Comparison of ENCODE assay signal across 8 cellular contexts in genomic region chr5:113513384-113514262, GRCh38. TPM values are rescaled to one million over a fixed set of nuclear protein-coding genes. Genes with fewer than 3 reads are reported as not detected.
A peak's percentile ranks its signal among the peaks of the same experiment; 100 is the strongest.
DNase-seq lines count a peak whose midpoint lies in the region; ATAC-seq and TF ChIP-seq lines count a peak whose summit lies in the region.

Gene YTHDC2, plus strand, starts transcription at chr5:113513694. Its CDS starts 202 bp downstream, at chr5:113513896.

- peaks cover 8% of the 10 kb centered on the region; the same call in 1 of the 2 replicates for H3K27me3 ChIP-seq in Panc1 (ENCODE audit: control insufficient read depth, insufficient read depth, low read length)
- peaks cover 0 to under 1% (median 0%) of the 10 kb centered on the region in 4 donors for H3K27me3 ChIP-seq in esophagus muscularis mucosa

- peak; percentile 82 for DNase-seq in DMS53 treated with DMSO at 0.1 percent for 48 hours (lab: John Stamatoyannopoulos, UW; ENCODE audit: unreplicated experiment)
- peak; percentile 43 for DNase-seq in Panc1 (ENCODE audit: low read depth, low spot score)
- DNase-seq in activated T-cell treated with anti-CD3 and anti-CD28 coated beads, Interleukin-2, amount 50 U/mL, for 48 hours = peak; percentile 91 to 94
- DNase-seq in esophagus muscularis mucosa (ENCODE audit: extremely low spot score) = peak; percentile 96
- peak; percentile 89 for DNase-seq in myocyte (ENCODE audit: low read depth)
- peak; percentile 82 to 90 for DNase-seq in stimulated activated effector memory CD8-positive, alpha-beta T cell treated with anti-CD3 and anti-CD28 coated beads, Interleukin-12 subunit alpha, Interleukin-12 subunit beta, amount 100 ng/mL, for 72 hours (ENCODE audit: low spot score in 2 of 2)

- H3K9me3 Mint-ChIP-seq in stimulated activated effector memory CD8-positive, alpha-beta T cell treated with anti-CD3 and anti-CD28 coated beads, Interleukin-12 subunit alpha, Interleukin-12 subunit beta, amount 100 ng/mL, for 72 hours = no peaks in the 10 kb centered on the region

- intact Hi-C loops in Panc1 (cut with micrococcal nuclease; ENCODE audit: unreplicated experiment) = loop anchor here (5.0 to 10.0 kb wide), 2 partner anchors 176 to 519 kb away; no protein-coding TSS in a partner anchor
- intact Hi-C loops in esophagus muscularis mucosa (cut with DNase I) = loop anchor here (5.0 kb wide), 2 partner anchors 136 to 516 kb away; no protein-coding TSS in a partner anchor

- H3K9me3 ChIP-seq in Panc1 (ENCODE audit: control insufficient read depth, insufficient read depth, low read depth, low read length) (no peaks in the 10 kb centered on the region), esophagus muscularis mucosa (no peaks in the 10 kb centered on the region)

- peaks cover 25% of the 10 kb centered on the region for H3K4me1 Mint-ChIP-seq in stimulated activated effector memory CD8-positive, alpha-beta T cell treated with anti-CD3 and anti-CD28 coated beads, Interleukin-12 subunit alpha, Interleukin-12 subunit beta, amount 100 ng/mL, for 72 hours

- peak within 1 kb of the TSS; percentile 82 to 89 for H3K4me3 ChIP-seq in Panc1 (ENCODE audit: low read depth in 2 of 2, low read length in 2 of 2)
- H3K4me3 ChIP-seq in esophagus muscularis mucosa = peak within 1 kb of the TSS; percentile 74 to 88 (median 77)

- peak; percentile 46 for TF ChIP-seq CTCF in Panc1 (IDR thresholded peaks at IDR 0.05)
- peak in 1 of 3 experiments; percentile 19 for TF ChIP-seq CTCF in esophagus muscularis mucosa (IDR thresholded peaks at IDR 0.05)

- in situ Hi-C loops in Panc1 (cut with HindIII; ENCODE audit: low pct_unique_long_range_greater_than_20kb, low sequenced_read_pairs) = no loop called here

- H3K36me3 ChIP-seq in Panc1 (ENCODE audit: control insufficient read depth, insufficient read depth, low read length) (peaks cover 2% of the 10 kb centered on the region; the same call in 1 of the 2 replicates), esophagus muscularis mucosa (peaks cover 0 to 13% (median 4%) of the 10 kb centered on the region in 4 donors)

- peak; percentile 35; the same call in 1 of the 2 replicates for TF ChIP-seq RAD21 in Ishikawa (IDR thresholded peaks at IDR 0.05; ENCODE audit: low read depth)

- TF ChIP-seq POLR2A in esophagus muscularis mucosa (IDR thresholded peaks at IDR 0.05; ENCODE audit: low read depth) = peak; percentile 24

- POLR2A ChIA-PET in Panc1 (lab: Charles Lee) = interaction anchor here (0.6 kb wide), 1 partner anchor 129 kb away, joined by 3 read pairs; no protein-coding TSS in a partner anchor

- peak within 1 kb of the TSS; percentile 78 for H3K4me3 Mint-ChIP-seq in stimulated activated effector memory CD8-positive, alpha-beta T cell treated with anti-CD3 and anti-CD28 coated beads, Interleukin-12 subunit alpha, Interleukin-12 subunit beta, amount 100 ng/mL, for 72 hours

- no TSS peak for BruUV-seq in Panc1 (replicated peaks; lab: Mats Ljungman, UMichigan)

- TF ChIP-seq EP300 in Ishikawa (IDR thresholded peaks at IDR 0.05; ENCODE audit: borderline replicate concordance) (no peak), esophagus muscularis mucosa (IDR thresholded peaks at IDR 0.05) (no peak)

- H3K27ac Mint-ChIP-seq in stimulated activated effector memory CD8-positive, alpha-beta T cell treated with anti-CD3 and anti-CD28 coated beads, Interleukin-12 subunit alpha, Interleukin-12 subunit beta, amount 100 ng/mL, for 72 hours = peak within 1 kb of the TSS; percentile 87

- ATAC-seq in GM21576 (IDR thresholded peaks at IDR 0.05; ENCODE audit: unreplicated experiment) (peak; percentile 98), Panc1 (peak; percentile 99)
- ATAC-seq in stimulated activated effector memory CD8-positive, alpha-beta T cell treated with anti-CD3 and anti-CD28 coated beads, Interleukin-12 subunit alpha, Interleukin-12 subunit beta, amount 100 ng/mL, for 72 hours = peak; percentile 98

- WGBS in esophagus muscularis mucosa = under 1% methylated on average over 15 of the region's 69 CpGs

- H3K36me3 Mint-ChIP-seq in stimulated activated effector memory CD8-positive, alpha-beta T cell treated with anti-CD3 and anti-CD28 coated beads, Interleukin-12 subunit alpha, Interleukin-12 subunit beta, amount 100 ng/mL, for 72 hours = peaks cover 20% of the 10 kb centered on the region

- H3K27ac ChIP-seq in Panc1 (ENCODE audit: low read length) = peak within 1 kb of the TSS; percentile 89
- peak within 1 kb of the TSS; percentile 92 to 95 (median 94) for H3K27ac ChIP-seq in esophagus muscularis mucosa (replicated peaks in 1 of 4)

- CTCF ChIA-PET in Panc1 (lab: Charles Lee) = interaction anchor here (0.6 kb wide), 1 partner anchor 54 kb away, joined by 4 read pairs; no protein-coding TSS in a partner anchor

- H3K4me1 ChIP-seq in Panc1 (ENCODE audit: control insufficient read depth, insufficient read depth, low read length) = peaks cover 10% of the 10 kb centered on the region
- H3K4me1 ChIP-seq in esophagus muscularis mucosa = peaks cover 10 to 31% (median 31%) of the 10 kb centered on the region in 4 donors

TF ChIP-seq in Ishikawa, 13 proteins besides CTCF, POLR2A, EP300 and RAD21:
- TF ChIP-seq CREB1 (IDR thresholded peaks at IDR 0.05; ENCODE audit: low read depth) (peak; percentile 83), REST (IDR thresholded peaks at IDR 0.05; ENCODE audit: low read depth) (no peak), TCF12 (IDR thresholded peaks at IDR 0.05; ENCODE audit: low read depth) (no peak; the same call in 1 of the 2 replicates), FOXM1 (IDR thresholded peaks at IDR 0.05; ENCODE audit: borderline replicate concordance, low read depth) (no peak), EGR1 (IDR thresholded peaks at IDR 0.05) (0 out of 2 replicates have a peak, but pooled peaks have one; percentile 11), TEAD4 (IDR thresholded peaks at IDR 0.05) (0 out of 2 replicates have a peak, but pooled peaks have one; percentile 4), YY1 (IDR thresholded peaks at IDR 0.05; ENCODE audit: low read depth) (peak; percentile 90), TAF1 (IDR thresholded peaks at IDR 0.05; ENCODE audit: low read depth) (peak; percentile 97), USF1 (IDR thresholded peaks at IDR 0.05) (peak; percentile 54), ZBTB7A (IDR thresholded peaks at IDR 0.05; ENCODE audit: low read depth) (no peak), CEBPB (IDR thresholded peaks at IDR 0.05) (no peak), MAX (IDR thresholded peaks at IDR 0.05) (peak; percentile 51; the same call in 1 of the 2 replicates), NFIC (IDR thresholded peaks at IDR 0.05) (0 out of 2 replicates have a peak, but pooled peaks have one; percentile 14)

RNA-seq across cellular contexts. Expression of gene YTHDC2, which starts in this region (rescaled TPM):
- 21.7 TPM for total RNA-seq in Panc1 (2021; ENCODE audit: unreplicated experiment)
- 9.7 TPM for polyA plus RNA-seq in Panc1 (2012; ENCODE audit: insufficient read length)
- 10 to 100 TPM in 3 of 4 donors, 1 to 10 TPM in 1; 9.3 to 32.0 (median 15.8) TPM for total RNA-seq in esophagus muscularis mucosa
- total RNA-seq in myocyte = 9.8 and 11.8 TPM in 2 replicates
- 6.0 TPM for polyA plus RNA-seq in myocyte (2012)

Comparison
In these comparisons a context has a peak if more than half of its experiments do, and no peak if none do; other contexts are left out.
1. Peak in every context shown above with its lines: DNase-seq, ATAC-seq, H3K4me3 ChIP-seq and H3K27ac ChIP-seq.
2. DNase-seq: peak in every context shown above with its lines; median percentile 96 in esophagus muscularis mucosa; 92 in activated T-cell treated with anti-CD3 and anti-CD28 coated beads, Interleukin-2, amount 50 U/mL, for 48 hours; 89 in myocyte; 86 in stimulated activated effector memory CD8-positive, alpha-beta T cell treated with anti-CD3 and anti-CD28 coated beads, Interleukin-12 subunit alpha, Interleukin-12 subunit beta, amount 100 ng/mL, for 72 hours; 82 in DMS53 treated with DMSO at 0.1 percent for 48 hours; 43 in Panc1.